Comparison of ENCODE assay signal across 8 cellular contexts in genomic region chr5:177303925-177304391, GRCh38. TPM values are rescaled to one million over a fixed set of nuclear protein-coding genes. Genes with fewer than 3 reads are reported as not detected.
DNase-seq lines count a peak whose midpoint lies in the region; ATAC-seq and TF ChIP-seq lines count a peak whose summit lies in the region.

No MANE protein-coding gene starts in this region.

- H2AFZ ChIP-seq in SK-N-SH (ENCODE audit: low read depth), result no peak overlapping the region

- no peak for TF ChIP-seq EP300 in SK-N-SH (IDR thresholded peaks at IDR 0.05; ENCODE audit: borderline replicate concordance in 1 of 2, low read depth in 1 of 2, low read length in 1 of 2)

- WGBS in SK-N-SH (ENCODE audit: low lambda C conversion rate), result 0% methylated on average over 16 of the region's 25 CpGs
- 0 to 1% (median 1%) methylated on average over 25 of the region's 25 CpGs for WGBS in psoas muscle, 3 donors

- H3K27ac ChIP-seq in SK-N-SH (ENCODE audit: low read depth in 2 of 2, low read length in 1 of 2) (peak overlapping the region; percentile 60 to 76; a peak in 3 of 4 replicates), SK-N-MC (peak overlapping the region; percentile 44; the same call in 1 of the 2 replicates), psoas muscle (peak overlapping the region; percentile 92)

- H3K79me2 ChIP-seq in SK-N-SH (ENCODE audit: insufficient read depth), result peaks cover 70% of the 10 kb centered on the region

- H3K9ac ChIP-seq in SK-N-SH (peak overlapping the region; percentile 90), SK-N-MC (ENCODE audit: insufficient read length) (peak overlapping the region; percentile 95)

- TF ChIP-seq RAD21 in SK-N-SH (IDR thresholded peaks at IDR 0.05; ENCODE audit: low read length), result no peak

- DNase-seq in SK-N-SH (peak; percentile 48), SK-N-MC (ENCODE audit: low read depth, low spot score) (no peak), fibroblast of the aortic adventitia (ENCODE audit: low read depth) (peak; percentile 28), psoas muscle (peak in 1 of 2 donors; percentile 44), NCI-H510A (lab: John Stamatoyannopoulos, UW) (no peak), Kasumi-1 (lab: John Stamatoyannopoulos, UW) (no peak)

- H3F3A ChIP-seq in SK-N-SH (replicated peaks; ENCODE audit: insufficient read depth), result peaks cover 18% of the 10 kb centered on the region

- H3K9me2 ChIP-seq in SK-N-SH, result no peaks in the 10 kb centered on the region

- H3K27me3 ChIP-seq in SK-N-SH (ENCODE audit: insufficient read depth) (no peaks in the 10 kb centered on the region), psoas muscle (ENCODE audit: insufficient read depth in 3 of 3, low read length in 2 of 3) (no peaks in the 10 kb centered on the region)

- CTCF ChIA-PET in SK-N-SH (lab: Yijun Ruan, JAX), result interaction anchor here (0.8 to 6.5 kb wide), 5 partner anchors 10 to 190 kb away, joined by 3 to 48 read pairs (median 3); no protein-coding TSS in a partner anchor

- POLR2A ChIA-PET in SK-N-SH (lab: Yijun Ruan, JAX), result interaction anchor here (1.2 to 1.5 kb wide), 2 partner anchors 48 to 170 kb away, joined by 4 to 5 read pairs; partner anchors contain the start of genes LMAN2 and NSD1

- H3K36me3 ChIP-seq in SK-N-SH (replicated peaks in 1 of 2; ENCODE audit: control insufficient read depth in 1 of 2, insufficient read depth in 2 of 2, low read length in 1 of 2) (peaks cover 30 to 48% of the 10 kb centered on the region in 2 experiments), SK-N-MC (ENCODE audit: insufficient read depth, low read length) (peaks cover 20% of the 10 kb centered on the region), psoas muscle (ENCODE audit: insufficient read depth in 1 of 2, low read depth in 1 of 2) (peaks cover 0 to 41% of the 10 kb centered on the region in 2 donors)

- peaks cover 0 to 28% of the 10 kb centered on the region in 2 experiments; a peak in 1 of 4 replicates for H3K4me1 ChIP-seq in SK-N-SH (ENCODE audit: control insufficient read depth in 1 of 2, insufficient read depth in 2 of 2, low read depth in 1 of 2, low read length in 1 of 2)
- peaks cover 45% of the 10 kb centered on the region for H3K4me1 ChIP-seq in psoas muscle

- H3K9me3 ChIP-seq in SK-N-SH (no peaks in the 10 kb centered on the region), SK-N-MC (ENCODE audit: low read depth, low read length) (no peaks in the 10 kb centered on the region), psoas muscle (no peaks in the 10 kb centered on the region)

- H4K20me1 ChIP-seq in SK-N-SH (ENCODE audit: insufficient read depth), result peaks cover 20% of the 10 kb centered on the region

- ATAC-seq in SK-N-SH treated with all-trans-retinoic acid at 6 μM for 48 hours, result no peak
- peak in 1 of 4 donors; percentile 1 for ATAC-seq in psoas muscle
- no peak for ATAC-seq in GM19328 (IDR thresholded peaks at IDR 0.05; ENCODE audit: unreplicated experiment)

- intact Hi-C loops in psoas muscle (cut with DNase I), result loop anchor here (5.0 kb wide), 2 partner anchors 172 to 187 kb away; partner anchors contain the start of gene NSD1 (in 1 of the 2)

- H3K4me2 ChIP-seq in SK-N-SH, result peak overlapping the region; percentile 98

- H3K4me3 ChIP-seq in SK-N-SH (ENCODE audit: low read depth in 2 of 2, low read length in 1 of 2) (peak overlapping the region; percentile 93 to 98), SK-N-MC (peak overlapping the region; percentile 98), fibroblast of the aortic adventitia (ENCODE audit: low read depth, low read length) (peak overlapping the region; percentile 94), psoas muscle (peak overlapping the region; percentile 97)

- no peak for TF ChIP-seq CTCF in SK-N-SH (IDR thresholded peaks at IDR 0.05)
- TF ChIP-seq CTCF in fibroblast of the aortic adventitia (IDR thresholded peaks at IDR 0.05; ENCODE audit: insufficient read depth, low read length), result no peak
- no peak for TF ChIP-seq CTCF in psoas muscle (IDR thresholded peaks at IDR 0.05)

TF ChIP-seq in SK-N-SH, 30 proteins besides CTCF, POLR2A, EP300 and RAD21 (continues in another document):
- no peak for TF ChIP-seq GABPA (IDR thresholded peaks at IDR 0.05; ENCODE audit: low read depth)

TF ChIP-seq in SK-N-SH treated with all-trans-retinoic acid at 6 μM for 48 hours, 23 proteins besides CTCF, POLR2A, EP300 and RAD21 (continues in another document):
- no peak for TF ChIP-seq ISL1 (CRISPR knock-in tag; IDR thresholded peaks at IDR 0.05)
- TF ChIP-seq TOX (CRISPR knock-in tag; IDR thresholded peaks at IDR 0.05; ENCODE audit: borderline replicate concordance), result no peak
- no peak for TF ChIP-seq SNAI2 (CRISPR knock-in tag; IDR thresholded peaks at IDR 0.05)
- no peak for TF ChIP-seq ZNF565 (CRISPR knock-in tag; conservative IDR thresholded peaks at IDR 0.05; ENCODE audit: low read depth)
- TF ChIP-seq ZNF8 (CRISPR knock-in tag; IDR thresholded peaks at IDR 0.05), result no peak
- no peak for TF ChIP-seq CSDC2 (CRISPR knock-in tag; IDR thresholded peaks at IDR 0.05)
- no peak for TF ChIP-seq PATZ1 (CRISPR knock-in tag; IDR thresholded peaks at IDR 0.05; ENCODE audit: borderline replicate concordance)
- TF ChIP-seq CREB5 (CRISPR knock-in tag; IDR thresholded peaks at IDR 0.05; ENCODE audit: low read depth), result no peak

RNA-seq across cellular contexts. Expression of gene PRELID1, which starts 0.4 kb away (rescaled TPM):
- 344 TPM in 2 replicates for polyA plus RNA-seq in SK-N-SH (2012; rRNA removed)
- 275 and 308 TPM in 2 replicates for polyA plus RNA-seq in SK-N-SH (2012; cell fraction: cytosol; rRNA removed)
- 121 and 150 TPM in 2 replicates for polyA plus RNA-seq in SK-N-SH (2012; cell fraction: nucleus; rRNA removed)
- 118 and 120 TPM in 2 replicates for total RNA-seq in fibroblast of the aortic adventitia (ENCODE audit: low replicate concordance)
- total RNA-seq in psoas muscle, result 10 to 100 TPM; 19.9 to 66.8 (median 44.3) TPM
- polyA plus RNA-seq in psoas muscle, result 100 to 1,000 TPM in 1 of 3 donors, 10 to 100 TPM in 2; 44.3 to 201 (median 56.8) TPM

RNA-seq across cellular contexts. Expression of gene RAB24, which starts 0.4 kb away (rescaled TPM):
- polyA plus RNA-seq in SK-N-SH (2012; rRNA removed), result 101 and 117 TPM in 2 replicates
- polyA plus RNA-seq in SK-N-SH (2012; cell fraction: cytosol; rRNA removed), result 51.5 and 65.6 TPM in 2 replicates
- polyA plus RNA-seq in SK-N-SH (2012; cell fraction: nucleus; rRNA removed), result 383 and 489 TPM in 2 replicates
- 11.6 and 104 TPM in 2 replicates for total RNA-seq in fibroblast of the aortic adventitia (ENCODE audit: low replicate concordance)
- total RNA-seq in psoas muscle, result 10 to 100 TPM; 14.9 to 21.1 (median 20.1) TPM
- 10 to 100 TPM; 29.4 to 38.2 (median 37.4) TPM for polyA plus RNA-seq in psoas muscle

RNA-seq across cellular contexts. Expression of gene MXD3, which starts 7.7 kb away (rescaled TPM):
- polyA plus RNA-seq in SK-N-SH (2012; rRNA removed) (22.6 and 23.1 TPM in 2 replicates), psoas muscle (1 to 10 TPM in 2 of 3 donors, under 1 TPM in 1; 0.80 to 2.1 (median 1.3) TPM)
- polyA plus RNA-seq in SK-N-SH (2012; cell fraction: cytosol; rRNA removed), result 5.8 and 10.4 TPM in 2 replicates
- polyA plus RNA-seq in SK-N-SH (2012; cell fraction: nucleus; rRNA removed), result 81.3 and 94.3 TPM in 2 replicates
- total RNA-seq in fibroblast of the aortic adventitia (ENCODE audit: low replicate concordance) (2.6 and 17.5 TPM in 2 replicates), psoas muscle (1 to 10 TPM; 2.3 to 4.2 (median 2.8) TPM)

RNA-seq across cellular contexts. Expression of gene LMAN2, which starts 47.5 kb away (rescaled TPM):
- 380 and 500 TPM in 2 replicates for polyA plus RNA-seq in SK-N-SH (2012; rRNA removed)
- polyA plus RNA-seq in SK-N-SH (2012; cell fraction: cytosol; rRNA removed), result 314 and 316 TPM in 2 replicates
- polyA plus RNA-seq in SK-N-SH (2012; cell fraction: nucleus; rRNA removed), result 380 and 476 TPM in 2 replicates
- 116 and 190 TPM in 2 replicates for total RNA-seq in fibroblast of the aortic adventitia (ENCODE audit: low replicate concordance)
- total RNA-seq in psoas muscle, result 10 to 100 TPM; 28.7 to 55.8 (median 43.1) TPM
- 100 to 1,000 TPM; 103 to 193 (median 162) TPM for polyA plus RNA-seq in psoas muscle

RNA-seq across cellular contexts. Expression of gene RGS14, which starts 53.8 kb away (rescaled TPM):
- polyA plus RNA-seq in SK-N-SH (2012; rRNA removed) (26.5 and 27.6 TPM in 2 replicates), psoas muscle (10 to 100 TPM in 1 of 3 donors, 1 to 10 TPM in 2; 3.6 to 10.0 (median 6.7) TPM)
- 11.1 and 16.3 TPM in 2 replicates for polyA plus RNA-seq in SK-N-SH (2012; cell fraction: cytosol; rRNA removed)
- 31.0 and 67.8 TPM in 2 replicates for polyA plus RNA-seq in SK-N-SH (2012; cell fraction: nucleus; rRNA removed)
- total RNA-seq in fibroblast of the aortic adventitia (ENCODE audit: low replicate concordance) (3.1 and 28.9 TPM in 2 replicates), psoas muscle (10 to 100 TPM in 3 of 4 donors, 1 to 10 TPM in 1; 5.5 to 23.2 (median 10.5) TPM)

Comparison
In these comparisons a context has a peak if more than half of its experiments do, and no peak if none do; other contexts are left out.
1. DNase-seq: peak in SK-N-SH (single experiment) and fibroblast of the aortic adventitia (single experiment); none in SK-N-MC (single experiment), NCI-H510A (single experiment) and Kasumi-1 (0 of 2).
2. Peak in every context shown above with its lines, with median percentiles within 50 percentile points of each other: H3K27ac ChIP-seq and H3K4me3 ChIP-seq.